In genomic region chr12:104809706-104810385, GRCh38 we compare ENCODE assay signal across 20 cellular contexts.
"Had no signal": no experiment of that assay in that cellular context is flagged by ENCODE, and none has a peak within 500 bp of the region (broad histone marks: within the 10 kb centered on the region; RNA-seq: fewer than 3 reads in every experiment).

No MANE protein-coding gene starts in this region.

- H3K79me2 ChIP-seq: parathyroid adenoma had no signal

- H3K9me3 ChIP-seq: heart left ventricle, prostate gland, right lobe of liver, tibial artery, upper lobe of left lung, uterus had no signal

- H3K4me1 ChIP-seq: heart left ventricle, neural progenitor cell, parathyroid adenoma, prostate gland, right lobe of liver, tibial artery, upper lobe of left lung, uterus had no signal

- H3K4me3 ChIP-seq: coronary artery, dorsolateral prefrontal cortex, heart left ventricle, neural progenitor cell, prostate gland, right lobe of liver, tibial artery, upper lobe of left lung, uterus had no signal

- H3K36me3 ChIP-seq: heart left ventricle, neural progenitor cell, prostate gland, upper lobe of left lung, uterus had no signal

- H3K9ac ChIP-seq: neural progenitor cell, parathyroid adenoma had no signal

- DNase-seq: dorsolateral prefrontal cortex; effector CD8-positive, alpha-beta T cell; foreskin melanocyte; heart left ventricle; hippocampal formation; nucleus accumbens; right lobe of liver; stimulated activated CD4-positive, alpha-beta T cell treated with anti-CD3 and anti-CD28 coated beads, Interleukin-4, amount 100 ng/mL, for 1 hour; stimulated activated CD8-positive, alpha-beta memory T cell treated with anti-CD3 and anti-CD28 coated beads, Interleukin-4, amount 100 ng/mL, for 48 hours; stimulated activated naive CD8-positive, alpha-beta T cell treated with anti-CD3 and anti-CD28 coated beads, Interleukin-15, Interleukin-2, amounts not matched to agents 100 U/mL and 50 U/mL, for 24 hours; tibial artery; upper lobe of left lung; uterus had no signal

- H3K27me3 ChIP-seq: dorsolateral prefrontal cortex, heart left ventricle, neural progenitor cell, right lobe of liver, tibial artery, upper lobe of left lung, uterus had no signal

- H3K27ac ChIP-seq: coronary artery, dorsolateral prefrontal cortex, heart left ventricle, neural progenitor cell, parathyroid adenoma, prostate gland, right lobe of liver, tibial artery, upper lobe of left lung, uterus had no signal

- H3K4me2 ChIP-seq: neural progenitor cell had no signal

- H2AFZ ChIP-seq: neural progenitor cell, parathyroid adenoma had no signal

- ATAC-seq: heart left ventricle; left lobe of liver; natural killer cell treated with Interleukin-12 subunit alpha and Interleukin-12 subunit beta and Interleukin-15 and Interleukin-18, amount 100 ng/mL, for 72 hours; right lobe of liver; stimulated activated effector memory CD8-positive, alpha-beta T cell treated with anti-CD3 and anti-CD28 coated beads, Interleukin-12 subunit alpha, Interleukin-12 subunit beta, amount 100 ng/mL, for 72 hours; stimulated activated naive CD8-positive, alpha-beta T cell treated with anti-CD3 and anti-CD28 coated beads, Interleukin-15, Interleukin-2, amounts not matched to agents 100 U/mL and 50 U/mL, for 24 hours had no signal
